8 cellular contexts compared by ENCODE assay signal in genomic region chr21:33212159-33212851, GRCh38. TPM values are rescaled to one million over a fixed set of nuclear protein-coding genes. Genes with fewer than 3 reads are reported as not detected.
DNase-seq lines count a peak whose midpoint lies in the region; ATAC-seq and TF ChIP-seq lines count a peak whose summit lies in the region.

No MANE protein-coding gene starts in this region.

- peaks cover 19% of the 10 kb centered on the region for H3F3A ChIP-seq in DOHH2 (ENCODE audit: control insufficient read depth, insufficient read depth)

- H3K27ac ChIP-seq in DOHH2 (ENCODE audit: low read depth, low read length) = peak overlapping the region; percentile 25

- H3K4me1 Mint-ChIP-seq in naive thymus-derived CD8-positive, alpha-beta T cell = peaks cover 40 to 88% (median 84%) of the 10 kb centered on the region in 4 donors

- no peaks in the 10 kb centered on the region for H3K9me2 ChIP-seq in DOHH2 (replicated peaks; ENCODE audit: control insufficient read depth, low read length)

- peaks cover 77% of the 10 kb centered on the region for H3K4me1 ChIP-seq in DOHH2 (ENCODE audit: control insufficient read depth, low read length)

- H3K27me3 Mint-ChIP-seq in naive thymus-derived CD8-positive, alpha-beta T cell = no peaks in the 10 kb centered on the region

- H3K79me2 ChIP-seq in DOHH2 (ENCODE audit: control insufficient read depth, low read length) = 0 out of 2 replicates have a peak, but pooled peaks cover 3% of the 10 kb centered on the region

- H4K20me1 ChIP-seq in DOHH2 (ENCODE audit: control insufficient read depth, insufficient read depth, low read depth, low read length) = no peaks in the 10 kb centered on the region

- POLR2A ChIA-PET in naive thymus-derived CD8-positive, alpha-beta T cell (lab: Charles Lee) = interaction anchor here (0.5 to 0.9 kb wide), 3 partner anchors 26 to 149 kb away, joined by 4 to 7 read pairs (median 4); partner anchors contain the start of gene IFNAR1

- peak; percentile 43 to 46 for ATAC-seq in naive thymus-derived CD8-positive, alpha-beta T cell
- no peak for ATAC-seq in HG03342 (IDR thresholded peaks at IDR 0.05; ENCODE audit: unreplicated experiment)

- H3K9me3 ChIP-seq in DOHH2 (ENCODE audit: control insufficient read depth, insufficient read depth, low read length) = peaks cover 17% of the 10 kb centered on the region; the same call in 1 of the 2 replicates

- H3K9me3 Mint-ChIP-seq in naive thymus-derived CD8-positive, alpha-beta T cell = peaks cover 0 to 15% (median 2%) of the 10 kb centered on the region in 9 donors

- peaks cover 0 to 1% (median 0%) of the 10 kb centered on the region in 3 donors for H3K36me3 Mint-ChIP-seq in naive thymus-derived CD8-positive, alpha-beta T cell

- peak overlapping the region; percentile 18 for H3K4me2 ChIP-seq in DOHH2 (ENCODE audit: low read length)

- H3K27ac Mint-ChIP-seq in naive thymus-derived CD8-positive, alpha-beta T cell = peak overlapping the region; percentile 87 to 99 (median 93)

- H3K27me3 ChIP-seq in DOHH2 (ENCODE audit: control insufficient read depth, low read length) = no peaks in the 10 kb centered on the region

- no peak for TF ChIP-seq CTCF in DOHH2 (IDR thresholded peaks at IDR 0.05; ENCODE audit: low read depth, low read length, poor library complexity, severe bottlenecking)
- TF ChIP-seq CTCF in choroid plexus epithelial cell (conservative IDR thresholded peaks at IDR 0.05; ENCODE audit: low read depth, low read length) = no peak

- H3K36me3 ChIP-seq in DOHH2 (ENCODE audit: control insufficient read depth, low read length) = peaks cover 6% of the 10 kb centered on the region

- H3K4me3 Mint-ChIP-seq in naive thymus-derived CD8-positive, alpha-beta T cell = peak overlapping the region; percentile 42 to 88 (median 81)

- peak; percentile 25 for DNase-seq in NCI-H82 treated with DMSO at 0.1 percent for 48 hours (lab: John Stamatoyannopoulos, UW; ENCODE audit: unreplicated experiment)
- DNase-seq in choroid plexus epithelial cell (ENCODE audit: low read depth) = peak; percentile 48
- DNase-seq in naive thymus-derived CD8-positive, alpha-beta T cell = peak in 2 of 10 donors; percentile 38 to 41
- no peak for DNase-seq in kidney glomerular epithelial cell (lab: John Stamatoyannopoulos, UW)
- no peak for DNase-seq in retina
- DNase-seq in DMS53 (lab: John Stamatoyannopoulos, UW) = no peak

- H3K4me3 ChIP-seq in DOHH2 (ENCODE audit: low read length) (peak overlapping the region; percentile 8; the same call in 1 of the 2 replicates), choroid plexus epithelial cell (ENCODE audit: low read depth, low read length) (peak overlapping the region; percentile 21)

RNA-seq across cellular contexts. Expression of gene IFNAR2, which starts 17.4 kb away (rescaled TPM):
- 10 to 100 TPM; 59.7 to 66.4 TPM for total RNA-seq in naive thymus-derived CD8-positive, alpha-beta T cell
- polyA plus RNA-seq in naive thymus-derived CD8-positive, alpha-beta T cell = 10 to 100 TPM; 53.9 to 72.9 (median 63.3) TPM

RNA-seq across cellular contexts. Expression of gene IL10RB, which starts 53.9 kb away (rescaled TPM):
- 10 to 100 TPM; 29.4 to 33.2 TPM for total RNA-seq in naive thymus-derived CD8-positive, alpha-beta T cell
- 10 to 100 TPM; 44.6 to 50.6 (median 50.5) TPM for polyA plus RNA-seq in naive thymus-derived CD8-positive, alpha-beta T cell

Comparison
In these comparisons a context has a peak if more than half of its experiments do, and no peak if none do; other contexts are left out.
1. DNase-seq: peak in NCI-H82 treated with DMSO at 0.1 percent for 48 hours (single experiment) and choroid plexus epithelial cell (single experiment); none in kidney glomerular epithelial cell (single experiment), retina (single experiment) and DMS53 (single experiment).